ENCODE assay signal across 14 cellular contexts in genomic region chr15:64110945-64111678, GRCh38. TPM values are rescaled to one million over a fixed set of nuclear protein-coding genes. Genes with fewer than 3 reads are reported as not detected.
A peak's percentile ranks its signal among the peaks of the same experiment; 100 is the strongest.
DNase-seq lines count a peak whose midpoint lies in the region; ATAC-seq and TF ChIP-seq lines count a peak whose summit lies in the region.
"Had no signal": no experiment of that assay in that cellular context is flagged by ENCODE, and none has a peak within 500 bp of the region (broad histone marks: within the 10 kb centered on the region; RNA-seq: fewer than 3 reads in every experiment).

No MANE protein-coding gene starts in this region.

- H3K9me2 ChIP-seq in Karpas-422 (replicated peaks; ENCODE audit: insufficient read depth, low read length) (no peaks in the 10 kb centered on the region), hepatocyte (replicated peaks; ENCODE audit: insufficient read depth) (no peaks in the 10 kb centered on the region)

- H3K4me1 ChIP-seq in Karpas-422 (ENCODE audit: low read length) (peaks cover 14% of the 10 kb centered on the region), hepatocyte (ENCODE audit: insufficient read depth) (peaks cover 31% of the 10 kb centered on the region)

- H2AFZ ChIP-seq in Karpas-422 (ENCODE audit: low read length), result no peak overlapping the region
- no peak overlapping the region for H2AFZ ChIP-seq in hepatocyte

- no peaks in the 10 kb centered on the region for H3K9me3 ChIP-seq in Karpas-422 (ENCODE audit: low read length)
- no peaks in the 10 kb centered on the region for H3K9me3 ChIP-seq in hepatocyte (ENCODE audit: low read depth)

- no peak overlapping the region for H3K4me3 ChIP-seq in Karpas-422 (ENCODE audit: low read length)
- no peak overlapping the region for H3K4me3 ChIP-seq in hepatocyte

- H3K27ac Mint-ChIP-seq in activated naive CD4-positive, alpha-beta T cell treated with anti-CD3 and anti-CD28 coated beads, Interleukin-2, amount 50 U/mL, for 24 hours, result peak overlapping the region; percentile 79
- H3K27ac Mint-ChIP-seq in chondrocyte (ENCODE audit: unreplicated experiment), result no peak overlapping the region

- no peak overlapping the region for H3K9ac ChIP-seq in Karpas-422 (ENCODE audit: low read length)

- H3K4me3 Mint-ChIP-seq in activated naive CD4-positive, alpha-beta T cell treated with anti-CD3 and anti-CD28 coated beads, Interleukin-2, amount 50 U/mL, for 24 hours, result no peak overlapping the region
- no peak overlapping the region for H3K4me3 Mint-ChIP-seq in chondrocyte (ENCODE audit: unreplicated experiment)

- no peak for ATAC-seq in GM21390 (IDR thresholded peaks at IDR 0.05; ENCODE audit: unreplicated experiment)
- ATAC-seq: HCT116 had no signal

- H3K27me3 ChIP-seq in Karpas-422 (ENCODE audit: low read length), result no peaks in the 10 kb centered on the region
- no peaks in the 10 kb centered on the region for H3K27me3 ChIP-seq in hepatocyte

- H3K27ac ChIP-seq in Karpas-422 (ENCODE audit: low read length) (peak overlapping the region; percentile 24; the same call in 1 of the 2 replicates), hepatocyte (peak overlapping the region; percentile 66), temporal lobe (ENCODE audit: low read depth, low read length) (peak overlapping the region; percentile 84)
- H3K27ac ChIP-seq: epithelial cell of prostate had no signal

- H3K9me3 Mint-ChIP-seq in activated naive CD4-positive, alpha-beta T cell treated with anti-CD3 and anti-CD28 coated beads, Interleukin-2, amount 50 U/mL, for 24 hours, result no peaks in the 10 kb centered on the region
- no peaks in the 10 kb centered on the region for H3K9me3 Mint-ChIP-seq in chondrocyte (ENCODE audit: low read depth)

- WGBS in hepatocyte (ENCODE audit: low lambda C conversion rate, missing lambda C conversion rate), result 81% methylated on average over 3 of the region's 3 CpGs

- TF ChIP-seq CTCF in hepatocyte (IDR thresholded peaks at IDR 0.05; ENCODE audit: poor library complexity) (no peak), chondrocyte (IDR thresholded peaks at IDR 0.05) (no peak)

- H3K4me2 ChIP-seq in Karpas-422 (ENCODE audit: low read depth, low read length, poor library complexity, severe bottlenecking), result no peak overlapping the region
- peak overlapping the region; percentile 54 for H3K4me2 ChIP-seq in hepatocyte

- H3K27me3 Mint-ChIP-seq in activated naive CD4-positive, alpha-beta T cell treated with anti-CD3 and anti-CD28 coated beads, Interleukin-2, amount 50 U/mL, for 24 hours, result no peaks in the 10 kb centered on the region
- H3K27me3 Mint-ChIP-seq in chondrocyte (ENCODE audit: low read depth), result no peaks in the 10 kb centered on the region

- H3K36me3 ChIP-seq in Karpas-422 (ENCODE audit: insufficient read depth, low read length) (peaks cover 30% of the 10 kb centered on the region; the same call in 1 of the 2 replicates), hepatocyte (replicated peaks; ENCODE audit: insufficient read depth, low read depth) (no peaks in the 10 kb centered on the region)

- H4K20me1 ChIP-seq in Karpas-422 (ENCODE audit: insufficient read depth, low read depth, low read length) (no peaks in the 10 kb centered on the region), hepatocyte (ENCODE audit: insufficient read depth, poor library complexity, severe bottlenecking) (peaks cover 19% of the 10 kb centered on the region)

- peaks cover 56% of the 10 kb centered on the region for H3K4me1 Mint-ChIP-seq in activated naive CD4-positive, alpha-beta T cell treated with anti-CD3 and anti-CD28 coated beads, Interleukin-2, amount 50 U/mL, for 24 hours
- peaks cover 24% of the 10 kb centered on the region for H3K4me1 Mint-ChIP-seq in chondrocyte (ENCODE audit: low read depth)

- H3K79me2 ChIP-seq in Karpas-422 (ENCODE audit: low read length) (peaks cover 86% of the 10 kb centered on the region), hepatocyte (peaks cover 88% of the 10 kb centered on the region)

- peaks cover 12% of the 10 kb centered on the region for H3K36me3 Mint-ChIP-seq in activated naive CD4-positive, alpha-beta T cell treated with anti-CD3 and anti-CD28 coated beads, Interleukin-2, amount 50 U/mL, for 24 hours
- peaks cover 14% of the 10 kb centered on the region for H3K36me3 Mint-ChIP-seq in chondrocyte (ENCODE audit: low read depth)

- no peak for DNase-seq in activated naive CD4-positive, alpha-beta T cell (lab: John Stamatoyannopoulos, UW)
- no peak for DNase-seq in Karpas-422
- DNase-seq in hepatocyte (ENCODE audit: low spot score), result no peak
- no peak for DNase-seq in NCI-H187 treated with DMSO at 0.1 percent for 48 hours (lab: John Stamatoyannopoulos, UW)
- DNase-seq in chondrocyte (ENCODE audit: low spot score), result no peak
- DNase-seq: aorta; GF-D8; NCI-H524; stimulated activated CD4-positive, alpha-beta T cell treated with anti-CD3 and anti-CD28 coated beads, Interleukin-12 subunit alpha, Interleukin-12 subunit beta, amount 100 ng/mL, for 4 hours had no signal

RNA-seq across cellular contexts. Expression of gene SNX1, which starts 15.3 kb away (rescaled TPM):
- 52.0 and 55.5 TPM in 2 replicates for total RNA-seq in Karpas-422 (2014; rRNA removed; shearing (Covaris generic); ENCODE audit: low replicate concordance)
- total RNA-seq in hepatocyte, result 64.9 and 73.9 TPM in 2 replicates
- 95.3 and 103 TPM in 2 replicates for polyA plus RNA-seq in hepatocyte
- 26.8 TPM for total RNA-seq in temporal lobe
- 71.3 to 95.0 TPM (median 72.2 TPM) in 3 replicates for total RNA-seq in chondrocyte

RNA-seq across cellular contexts. Expression of gene CIAO2A, which starts 17.5 kb away (rescaled TPM):
- 106 and 129 TPM in 2 replicates for total RNA-seq in Karpas-422 (2014; rRNA removed; shearing (Covaris generic); ENCODE audit: low replicate concordance)
- 228 and 247 TPM in 2 replicates for total RNA-seq in hepatocyte
- 193 and 256 TPM in 2 replicates for polyA plus RNA-seq in hepatocyte
- total RNA-seq in temporal lobe, result 29.0 TPM
- 26.3 to 30.1 TPM (median 28.7 TPM) in 3 replicates for total RNA-seq in chondrocyte

RNA-seq across cellular contexts. Expression of gene SNX22, which starts 40.4 kb away (rescaled TPM):
- 51.5 and 71.4 TPM in 2 replicates for total RNA-seq in Karpas-422 (2014; rRNA removed; shearing (Covaris generic); ENCODE audit: low replicate concordance)
- total RNA-seq in hepatocyte (4.3 and 7.7 TPM in 2 replicates), temporal lobe (4.2 TPM), chondrocyte (0.15 to 0.28 TPM (median 0.27 TPM) in 3 replicates)
- 6.3 and 7.5 TPM in 2 replicates for polyA plus RNA-seq in hepatocyte

RNA-seq across cellular contexts. Expression of gene PPIB, which starts 51.7 kb away (rescaled TPM):
- total RNA-seq in Karpas-422 (2014; rRNA removed; shearing (Covaris generic); ENCODE audit: low replicate concordance), result 165 and 257 TPM in 2 replicates
- total RNA-seq in hepatocyte (799 and 814 TPM in 2 replicates), temporal lobe (88.0 TPM), chondrocyte (706 to 1,018 TPM (median 713 TPM) in 3 replicates)
- polyA plus RNA-seq in hepatocyte, result 1,542 and 1,693 TPM in 2 replicates

Comparison
In these comparisons a context has a peak if more than half of its experiments do, and no peak if none do; other contexts are left out.
1. H3K27ac ChIP-seq: peak in every context shown above with its lines; median percentile 84 in temporal lobe; 66 in hepatocyte; 24 in Karpas-422.